Comparison of ENCODE assay signal across 8 cellular contexts in the genomic region with DNA sequence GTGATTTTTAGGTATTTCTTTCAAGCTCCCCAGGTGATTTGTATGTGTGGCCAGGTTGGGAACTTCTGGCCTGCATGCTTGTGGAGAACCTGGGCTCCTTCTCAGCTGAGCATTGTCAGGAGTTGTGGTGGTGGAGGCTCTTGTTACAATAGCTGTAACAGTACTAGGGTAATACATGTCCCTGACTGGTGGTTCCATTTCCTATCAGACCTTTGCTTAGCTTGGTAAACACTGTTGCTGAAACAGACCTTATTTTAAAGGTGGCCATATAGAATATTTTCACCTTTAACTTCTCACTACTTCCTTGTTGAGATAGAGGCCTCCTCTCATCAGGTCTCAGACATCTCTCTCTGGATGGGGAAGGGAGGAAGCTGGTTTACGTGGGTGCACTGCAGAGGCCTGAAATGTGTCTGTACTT.
DNase-seq lines count a peak whose midpoint lies in the region; ATAC-seq and TF ChIP-seq lines count a peak whose summit lies in the region.

No MANE protein-coding gene starts in this region.

- no peak overlapping the region for H3K9ac ChIP-seq in neuronal stem cell (ENCODE audit: low read depth, low read length, poor library complexity)

- no peak overlapping the region for H3K23ac ChIP-seq in neuronal stem cell (ENCODE audit: low read depth, low read length, poor library complexity)

- no peaks in the 10 kb centered on the region for H3K79me1 ChIP-seq in neuronal stem cell (ENCODE audit: low read depth, low read length)

- no peak for TF ChIP-seq CTCF in progenitor cell of endocrine pancreas (IDR thresholded peaks at IDR 0.05; ENCODE audit: unreplicated experiment)

- H4K91ac ChIP-seq in neuronal stem cell (ENCODE audit: low read depth, low read length, poor library complexity), result no peak overlapping the region

- H3K36me3 Mint-ChIP-seq in progenitor cell of endocrine pancreas (ENCODE audit: insufficient read depth), result peaks cover 1% of the 10 kb centered on the region

- no peak overlapping the region for H3K14ac ChIP-seq in neuronal stem cell (ENCODE audit: low read length)

- no peak overlapping the region for H2BK120ac ChIP-seq in neuronal stem cell (ENCODE audit: low read depth, low read length)

- no peak overlapping the region for H3K27ac ChIP-seq in neuronal stem cell (replicated peaks; ENCODE audit: low read length)

- peaks cover 23% of the 10 kb centered on the region for H3K4me1 Mint-ChIP-seq in progenitor cell of endocrine pancreas (ENCODE audit: low read depth)

- no peak overlapping the region for H2BK12ac ChIP-seq in neuronal stem cell (ENCODE audit: low read length)

- no peak overlapping the region for H3K18ac ChIP-seq in neuronal stem cell (ENCODE audit: low read length)

- no peak overlapping the region for H3K4ac ChIP-seq in neuronal stem cell (ENCODE audit: low read length)

- ATAC-seq in GM19025 (IDR thresholded peaks at IDR 0.05; ENCODE audit: low read depth, unreplicated experiment) (peak; percentile 36), HG02840 (IDR thresholded peaks at IDR 0.05; ENCODE audit: low FRiP score, unreplicated experiment) (peak; percentile 52)

- no peak overlapping the region for H4K8ac ChIP-seq in neuronal stem cell (ENCODE audit: low read depth, low read length)

- H3K9me3 ChIP-seq in neuronal stem cell (replicated peaks in 1 of 2; ENCODE audit: control insufficient read depth in 2 of 2, insufficient read depth in 1 of 2, low read depth in 1 of 2, low read length in 2 of 2), result no peaks in the 10 kb centered on the region

- no peaks in the 10 kb centered on the region for H3K4me1 ChIP-seq in neuronal stem cell (ENCODE audit: control insufficient read depth in 2 of 2, insufficient read depth in 1 of 2, low read depth in 1 of 2, low read length in 2 of 2)

- DNase-seq in RPMI8226, result peak; percentile 77
- DNase-seq in progenitor cell of endocrine pancreas (ENCODE audit: low spot score, unreplicated experiment), result no peak
- DNase-seq in C1 segment of cervical spinal cord (lab: John Stamatoyannopoulos, UW), result no peak
- DNase-seq in neuronal stem cell (ENCODE audit: low spot score), result no peak
- DNase-seq in OCI-M1 (lab: John Stamatoyannopoulos, UW), result no peak
- no peak for DNase-seq in KG1 (lab: John Stamatoyannopoulos, UW)

- H2AK5ac ChIP-seq in neuronal stem cell (ENCODE audit: low read depth, low read length), result no peak overlapping the region

- no peak overlapping the region for H3K4me3 Mint-ChIP-seq in progenitor cell of endocrine pancreas (ENCODE audit: low read depth)

- peak overlapping the region; percentile 40 for H3K27ac Mint-ChIP-seq in progenitor cell of endocrine pancreas

- H2AFZ ChIP-seq in neuronal stem cell (ENCODE audit: low read length), result no peak overlapping the region

- H3K9me3 Mint-ChIP-seq in progenitor cell of endocrine pancreas (ENCODE audit: low read depth), result no peaks in the 10 kb centered on the region

- H2BK15ac ChIP-seq in neuronal stem cell (ENCODE audit: low read length), result no peak overlapping the region

- WGBS in neuronal stem cell (ENCODE audit: extremely low coverage in 2 of 2, insufficient read length in 2 of 2, insufficient replicate concordance in 1 of 2), 2 donors, result no CpG with 5 or more reads among the region's 1 CpG

- H3K4me2 ChIP-seq in neuronal stem cell (ENCODE audit: insufficient read depth, low read length, poor library complexity, severe bottlenecking), result no peak overlapping the region

- no peak overlapping the region for H3K4me3 ChIP-seq in neuronal stem cell (ENCODE audit: low read length in 2 of 2)

- H3K27me3 Mint-ChIP-seq in progenitor cell of endocrine pancreas, result no peaks in the 10 kb centered on the region

- no peaks in the 10 kb centered on the region for H3K36me3 ChIP-seq in neuronal stem cell (replicated peaks in 1 of 2; ENCODE audit: control insufficient read depth in 2 of 2, insufficient read depth in 2 of 2, low read length in 2 of 2)

- H2BK5ac ChIP-seq in neuronal stem cell (ENCODE audit: low read length), result no peak overlapping the region

- H3K27me3 ChIP-seq in neuronal stem cell (ENCODE audit: control insufficient read depth in 3 of 3, insufficient read depth in 3 of 3, low read depth in 1 of 3, low read length in 3 of 3), result no peaks in the 10 kb centered on the region
